In genomic region chr12:111262277-111262676, GRCh38 we compare ENCODE assay signal across 29 cellular contexts.
"Had no signal": no experiment of that assay in that cellular context is flagged by ENCODE, and none has a peak within 500 bp of the region (broad histone marks: within the 10 kb centered on the region; RNA-seq: fewer than 3 reads in every experiment).

No MANE protein-coding gene starts in this region.

- H3K4me2 ChIP-seq: hepatocyte had no signal

- H3K27ac ChIP-seq: colonic mucosa, epithelial cell of prostate, esophagus squamous epithelium, gastrocnemius medialis, heart left ventricle, hepatocyte, lower lobe of right lung had no signal

- DNase-seq: colonic mucosa; cortex of kidney; effector CD8-positive, alpha-beta T cell; effector memory CD8-positive, alpha-beta T cell; endodermal cell; erythroblast; esophagus squamous epithelium; foreskin fibroblast; foreskin melanocyte; gastrocnemius medialis; heart left ventricle; hypothalamus; immature natural killer cell; islet precursor cell; kidney; kidney glomerular epithelial cell; left colon; left ventricle myocardium superior; lower lobe of right lung; mesenchymal stem cell; mucosa of descending colon; naive B cell had no signal

- H3K36me3 Mint-ChIP-seq: immature natural killer cell, mesothelial cell of epicardium had no signal

- FAIRE-seq: endometrium, kidney had no signal

- H3K4me1 Mint-ChIP-seq: immature natural killer cell had no signal

- H2AFZ ChIP-seq: hepatocyte had no signal

- H3K9me3 ChIP-seq: colonic mucosa, esophagus squamous epithelium, gastrocnemius medialis, heart left ventricle, lower lobe of right lung, mucosa of descending colon had no signal

- H3K79me2 ChIP-seq: hepatocyte had no signal

- H3K4me3 Mint-ChIP-seq: dendritic cell treated with granulocyte-macrophage colony-stimulating factor and Interleukin-4, amounts not matched to agents 40 ng/mL and 50 ng/mL, for 4 days; effector memory CD8-positive, alpha-beta T cell; endodermal cell; immature natural killer cell; mesothelial cell of epicardium; naive B cell had no signal

- H3K4me1 ChIP-seq: colonic mucosa, esophagus squamous epithelium, gastrocnemius medialis, heart left ventricle, lower lobe of right lung had no signal

- H3K4me3 ChIP-seq: colonic mucosa, esophagus squamous epithelium, gastrocnemius medialis, heart left ventricle, hepatocyte, lower lobe of right lung, mucosa of descending colon had no signal

- H3K27ac Mint-ChIP-seq: dendritic cell treated with granulocyte-macrophage colony-stimulating factor and Interleukin-4, amounts not matched to agents 40 ng/mL and 50 ng/mL, for 4 days; effector memory CD8-positive, alpha-beta T cell; endodermal cell; immature natural killer cell; mesothelial cell of epicardium had no signal

- H3K9me3 Mint-ChIP-seq: effector memory CD8-positive, alpha-beta T cell; endodermal cell; immature natural killer cell; mesothelial cell of epicardium had no signal

- H3K36me3 ChIP-seq: colonic mucosa, esophagus squamous epithelium, gastrocnemius medialis, heart left ventricle, lower lobe of right lung had no signal

- H3K27me3 ChIP-seq: colonic mucosa, gastrocnemius medialis, heart left ventricle, hepatocyte had no signal

- ATAC-seq: effector memory CD8-positive, alpha-beta T cell; esophagus mucosa; gastrocnemius medialis; heart left ventricle; left colon; left lobe of liver; left ventricle myocardium superior; lower lobe of right lung; mucosa of descending colon had no signal
